20 cellular contexts compared by ENCODE assay signal in genomic region chr1:47328992-47329391, GRCh38. TPM values are rescaled to one million over a fixed set of nuclear protein-coding genes. Genes with fewer than 3 reads are reported as not detected.
A peak's percentile ranks its signal among the peaks of the same experiment; 100 is the strongest.
DNase-seq lines count a peak whose midpoint lies in the region; ATAC-seq and TF ChIP-seq lines count a peak whose summit lies in the region.
"Had no signal": no experiment of that assay in that cellular context is flagged by ENCODE, and none has a peak within 500 bp of the region (broad histone marks: within the 10 kb centered on the region; RNA-seq: fewer than 3 reads in every experiment).

No MANE protein-coding gene starts in this region.

- H3K36me3 ChIP-seq in HEK293 (ENCODE audit: control insufficient read depth in 2 of 2, insufficient read depth in 1 of 2, low read length in 2 of 2) (no peaks in the 10 kb centered on the region), esophagus (ENCODE audit: control insufficient read depth in 2 of 2, insufficient read depth in 2 of 2, low read length in 1 of 2) (no peaks in the 10 kb centered on the region), osteoblast (ENCODE audit: insufficient read depth, low read length) (no peaks in the 10 kb centered on the region), transverse colon (no peaks in the 10 kb centered on the region)
- H3K36me3 ChIP-seq: BLaER1 had no signal

- no peaks in the 10 kb centered on the region for H3K27me3 ChIP-seq in esophagus (ENCODE audit: control insufficient read depth in 1 of 2, insufficient read depth in 2 of 2, low read length in 2 of 2)
- H3K27me3 ChIP-seq in osteoblast (ENCODE audit: insufficient read depth, low read length), result no peaks in the 10 kb centered on the region
- no peaks in the 10 kb centered on the region for H3K27me3 ChIP-seq in transverse colon
- H3K27me3 ChIP-seq: BLaER1 had no signal

- no peaks in the 10 kb centered on the region for H3K27me3 Mint-ChIP-seq in activated naive CD4-positive, alpha-beta T cell treated with anti-CD3 and anti-CD28 coated beads for 36 hours (ENCODE audit: low read depth)
- H3K27me3 Mint-ChIP-seq in natural killer cell treated with Interleukin-12 subunit alpha and Interleukin-12 subunit beta and Interleukin-15 and Interleukin-18, amount 100 ng/mL, for 72 hours, result no peaks in the 10 kb centered on the region
- H3K27me3 Mint-ChIP-seq: B cell; CD4-positive, CD25-positive, alpha-beta regulatory T cell had no signal

- H3K4me1 ChIP-seq in HEK293 (ENCODE audit: control insufficient read depth, insufficient read depth, low read length), result no peaks in the 10 kb centered on the region
- H3K4me1 ChIP-seq in esophagus (ENCODE audit: control insufficient read depth in 2 of 2, insufficient read depth in 2 of 2, low read length in 1 of 2), result peaks cover 3% of the 10 kb centered on the region in 2 donors
- H3K4me1 ChIP-seq in osteoblast (ENCODE audit: insufficient read depth, low read length), result peaks cover 8% of the 10 kb centered on the region
- H3K4me1 ChIP-seq in transverse colon, result peaks cover 11 to 34% (median 24%) of the 10 kb centered on the region in 4 donors
- H3K4me1 ChIP-seq: Caco-2 had no signal

- POLR2A ChIA-PET in HEK293 (lab: Yijun Ruan, JAX), result interaction anchor here (1.1 kb wide), 1 partner anchor 15 kb away, joined by 6 read pairs; the partner anchor contains the start of gene STIL

- peak overlapping the region; percentile 37 for H3K27ac Mint-ChIP-seq in activated naive CD4-positive, alpha-beta T cell treated with anti-CD3 and anti-CD28 coated beads for 36 hours
- no peak overlapping the region for H3K27ac Mint-ChIP-seq in natural killer cell treated with Interleukin-12 subunit alpha and Interleukin-12 subunit beta and Interleukin-15 and Interleukin-18, amount 100 ng/mL, for 72 hours
- H3K27ac Mint-ChIP-seq: B cell; CD8-positive, alpha-beta T cell had no signal

- H3K9me3 Mint-ChIP-seq in activated naive CD4-positive, alpha-beta T cell treated with anti-CD3 and anti-CD28 coated beads for 36 hours, result no peaks in the 10 kb centered on the region
- H3K9me3 Mint-ChIP-seq in natural killer cell treated with Interleukin-12 subunit alpha and Interleukin-12 subunit beta and Interleukin-15 and Interleukin-18, amount 100 ng/mL, for 72 hours, result no peaks in the 10 kb centered on the region
- H3K9me3 Mint-ChIP-seq: CD8-positive, alpha-beta T cell had no signal

- no peak overlapping the region for H3K27ac ChIP-seq in HEK293 (ENCODE audit: extremely low read depth, low read depth, low read length)
- peak overlapping the region; percentile 39 to 82 for H3K27ac ChIP-seq in esophagus (ENCODE audit: low read depth in 2 of 2, low read length in 1 of 2)
- H3K27ac ChIP-seq in osteoblast (ENCODE audit: low read depth, low read length), result no peak overlapping the region
- no peak overlapping the region for H3K27ac ChIP-seq in transverse colon
- H3K27ac ChIP-seq: 22Rv1, BLaER1, C4-2B, GM23248 had no signal

- no peak for TF ChIP-seq POLR2A in transverse colon (IDR thresholded peaks at IDR 0.05)

- H3K4me3 ChIP-seq in HEK293 (ENCODE audit: low read depth, low read length), result no peak overlapping the region
- no peak overlapping the region for H3K4me3 ChIP-seq in esophagus (ENCODE audit: low read depth in 1 of 2, low read length in 2 of 2)
- H3K4me3 ChIP-seq in osteoblast (ENCODE audit: insufficient read depth, low read length), result no peak overlapping the region
- H3K4me3 ChIP-seq in transverse colon, result no peak overlapping the region
- H3K4me3 ChIP-seq: BLaER1, GM23248 had no signal

- ATAC-seq in natural killer cell treated with Interleukin-12 subunit alpha and Interleukin-12 subunit beta and Interleukin-15 and Interleukin-18, amount 100 ng/mL, for 72 hours, result no peak
- ATAC-seq: CD8-positive, alpha-beta T cell had no signal

- H3K79me2 ChIP-seq in osteoblast (ENCODE audit: insufficient read depth, low read length), result peaks cover 8% of the 10 kb centered on the region

- H3K4me3 Mint-ChIP-seq in activated naive CD4-positive, alpha-beta T cell treated with anti-CD3 and anti-CD28 coated beads for 36 hours, result no peak overlapping the region
- H3K4me3 Mint-ChIP-seq in natural killer cell treated with Interleukin-12 subunit alpha and Interleukin-12 subunit beta and Interleukin-15 and Interleukin-18, amount 100 ng/mL, for 72 hours, result no peak overlapping the region
- H3K4me3 Mint-ChIP-seq: B cell; CD4-positive, CD25-positive, alpha-beta regulatory T cell; CD8-positive, alpha-beta T cell had no signal

- TF ChIP-seq CTCF in HEK293 (tag by site-specific recombination; IDR thresholded peaks at IDR 0.05) (no peak), osteoblast (IDR thresholded peaks at IDR 0.05; ENCODE audit: extremely low read depth, low read depth, low read length) (no peak), transverse colon (IDR thresholded peaks at IDR 0.05) (no peak)

- no peaks in the 10 kb centered on the region for H3K36me3 Mint-ChIP-seq in activated naive CD4-positive, alpha-beta T cell treated with anti-CD3 and anti-CD28 coated beads for 36 hours (ENCODE audit: low read depth)
- no peaks in the 10 kb centered on the region for H3K36me3 Mint-ChIP-seq in natural killer cell treated with Interleukin-12 subunit alpha and Interleukin-12 subunit beta and Interleukin-15 and Interleukin-18, amount 100 ng/mL, for 72 hours
- H3K36me3 Mint-ChIP-seq: CD4-positive, CD25-positive, alpha-beta regulatory T cell; CD8-positive, alpha-beta T cell had no signal

- CTCF ChIA-PET in activated naive CD4-positive, alpha-beta T cell treated with anti-CD3 and anti-CD28 coated beads for 36 hours (lab: Charles Lee), result no interaction called here
- CTCF ChIA-PET in HEK293 (lab: Yijun Ruan, JAX), result interaction anchor here (1.1 kb wide), 1 partner anchor 66 kb away, joined by 4 read pairs; no protein-coding TSS in a partner anchor

- H2AFZ ChIP-seq in osteoblast (ENCODE audit: low read length), result no peak overlapping the region
- H2AFZ ChIP-seq: GM23248 had no signal

- H3K4me1 Mint-ChIP-seq in activated naive CD4-positive, alpha-beta T cell treated with anti-CD3 and anti-CD28 coated beads for 36 hours (ENCODE audit: low read depth), result peaks cover 6% of the 10 kb centered on the region
- peaks cover 4 to 5% of the 10 kb centered on the region in 2 donors for H3K4me1 Mint-ChIP-seq in natural killer cell treated with Interleukin-12 subunit alpha and Interleukin-12 subunit beta and Interleukin-15 and Interleukin-18, amount 100 ng/mL, for 72 hours (ENCODE audit: low read depth in 2 of 2)
- H3K4me1 Mint-ChIP-seq: B cell had no signal

- TF ChIP-seq EP300 in transverse colon (IDR thresholded peaks at IDR 0.05; ENCODE audit: low read depth), result no peak

- WGBS in esophagus, 2 donors, result 91 to 93% methylated on average over 3 of the region's 3 CpGs
- 75% methylated on average over 3 of the region's 3 CpGs for WGBS in transverse colon (ENCODE audit: low coverage in 1 of 2), 2 donors

- no peaks in the 10 kb centered on the region for H4K20me1 ChIP-seq in osteoblast (ENCODE audit: insufficient read depth, low read length)
- H4K20me1 ChIP-seq: BLaER1 had no signal

- no peak for DNase-seq in activated naive CD4-positive, alpha-beta T cell treated with anti-CD3 and anti-CD28 coated beads for 36 hours
- no peak for DNase-seq in activated naive CD4-positive, alpha-beta T cell (lab: John Stamatoyannopoulos, UW)
- DNase-seq in osteoblast (ENCODE audit: insufficient read length, low spot score, missing footprints), result peak; percentile 29
- no peak for DNase-seq in transverse colon
- DNase-seq in natural killer cell treated with Interleukin-12 subunit alpha and Interleukin-12 subunit beta and Interleukin-15 and Interleukin-18, amount 100 ng/mL, for 72 hours (ENCODE audit: low spot score), result no peak
- DNase-seq in GM19238 (ENCODE audit: insufficient read length, low spot score), result no peak
- DNase-seq: Caco-2; CD4-positive, CD25-positive, alpha-beta regulatory T cell; CD8-positive, alpha-beta T cell; DMS153; DND-41; GM23248; H7; HCEC 1CT had no signal

- intact Hi-C loops in activated naive CD4-positive, alpha-beta T cell treated with anti-CD3 and anti-CD28 coated beads for 36 hours (cut with micrococcal nuclease), result no loop called here
- intact Hi-C loops in transverse colon (cut with DNase I; ENCODE audit: low total_unique reads), result no loop called here

- H3K9me3 ChIP-seq in HEK293 (ENCODE audit: control insufficient read depth, insufficient read depth, low read depth, low read length) (no peaks in the 10 kb centered on the region), esophagus (ENCODE audit: control insufficient read depth in 2 of 2, insufficient read depth in 1 of 2, low read depth in 1 of 2, low read length in 1 of 2) (no peaks in the 10 kb centered on the region), osteoblast (ENCODE audit: low read depth, low read length) (no peaks in the 10 kb centered on the region), transverse colon (no peaks in the 10 kb centered on the region)
- H3K9me3 ChIP-seq: BLaER1, Caco-2 had no signal

- H3K4me2 ChIP-seq in osteoblast (ENCODE audit: insufficient read depth, low read length), result no peak overlapping the region
- H3K4me2 ChIP-seq: BLaER1 had no signal

- in situ Hi-C loops in transverse colon (cut with MboI; ENCODE audit: low pct_ligation_motif_present in 1 of 4, low pct_unique_long_range_greater_than_20kb in 1 of 4, low sequenced_read_pairs in 3 of 4), result no loop called here

TF ChIP-seq in HEK293, 187 proteins besides CTCF, POLR2A, EP300 and RAD21 (continues in another document):
- TF ChIP-seq ZNF510 (tag by site-specific recombination; IDR thresholded peaks at IDR 0.05; ENCODE audit: insufficient replicate concordance), result no peak

RNA-seq across cellular contexts. Expression of gene CMPK1, which starts 4.6 kb away (rescaled TPM):
- total RNA-seq in activated naive CD4-positive, alpha-beta T cell treated with anti-CD3 and anti-CD28 coated beads for 36 hours, result 100 to 1,000 TPM; 104 to 105 TPM
- 100 to 1,000 TPM in 1 of 2 donors, 10 to 100 TPM in 1; 81.2 to 105 TPM for polyA plus RNA-seq in esophagus
- total RNA-seq in osteoblast, result 111 and 119 TPM in 2 replicates
- total RNA-seq in transverse colon, result 100 to 1,000 TPM in 2 of 4 donors, 10 to 100 TPM in 2; 71.6 to 162 (median 109) TPM
- 100 to 1,000 TPM in 1 of 2 donors, 10 to 100 TPM in 1; 90.7 to 112 TPM for total RNA-seq in natural killer cell treated with Interleukin-12 subunit alpha and Interleukin-12 subunit beta and Interleukin-15 and Interleukin-18, amount 100 ng/mL, for 72 hours

RNA-seq across cellular contexts. Expression of gene STIL, which starts 15.0 kb away (rescaled TPM):
- total RNA-seq in activated naive CD4-positive, alpha-beta T cell treated with anti-CD3 and anti-CD28 coated beads for 36 hours, result 10 to 100 TPM; 41.4 to 43.5 TPM
- polyA plus RNA-seq in esophagus, result 1 to 10 TPM; 1.6 to 2.4 TPM
- total RNA-seq in osteoblast (4.0 and 6.5 TPM in 2 replicates), transverse colon (10 to 100 TPM in 1 of 4 donors, 1 to 10 TPM in 3; 3.4 to 16.3 (median 6.5) TPM)
- 10 to 100 TPM; 17.6 to 42.7 TPM for total RNA-seq in natural killer cell treated with Interleukin-12 subunit alpha and Interleukin-12 subunit beta and Interleukin-15 and Interleukin-18, amount 100 ng/mL, for 72 hours

Comparison
In these comparisons a context has a peak if more than half of its experiments do, and no peak if none do; other contexts are left out.
1. H3K27ac ChIP-seq: peak in esophagus (2 of 2); none in HEK293 (single experiment), osteoblast (single experiment) and transverse colon (0 of 4).